8 cellular contexts compared by ENCODE assay signal in genomic region chr1:156421062-156421938, GRCh38. TPM values are rescaled to one million over a fixed set of nuclear protein-coding genes. Genes with fewer than 3 reads are reported as not detected.
DNase-seq lines count a peak whose midpoint lies in the region; TF ChIP-seq lines count a peak whose summit lies in the region.

No MANE protein-coding gene starts in this region.

- no peak overlapping the region for H3K27ac ChIP-seq in iPS DF 6.9 (ENCODE audit: low read length)

- DNase-seq in DMS53 (lab: John Stamatoyannopoulos, UW) (peak; percentile 96), H4 (ENCODE audit: low spot score) (peak; percentile 53), NCI-H1092 treated with DMSO at 0.1 percent for 48 hours (lab: John Stamatoyannopoulos, UW) (peak; percentile 52), T-helper 2 cell (peak; percentile 29 to 80 (median 52)), astrocyte of the spinal cord (ENCODE audit: low read depth, low spot score) (peak; percentile 33), iPS DF 6.9 (ENCODE audit: low read depth, low spot score) (no peak), skeletal muscle cell (ENCODE audit: low read depth) (no peak), T1000 (lab: John Stamatoyannopoulos, UW) (no peak)

- H3K4me1 ChIP-seq in iPS DF 6.9 (ENCODE audit: control insufficient read depth, insufficient read depth, low read length): peaks cover 8% of the 10 kb centered on the region; the same call in 1 of the 2 replicates

- H3K36me3 ChIP-seq in iPS DF 6.9 (ENCODE audit: control insufficient read depth, insufficient read depth, low read length): no peaks in the 10 kb centered on the region

- H3K9me3 ChIP-seq in iPS DF 6.9 (ENCODE audit: control insufficient read depth, insufficient read depth, low read length): no peaks in the 10 kb centered on the region

- peaks cover 50% of the 10 kb centered on the region for H3K27me3 ChIP-seq in iPS DF 6.9 (ENCODE audit: control insufficient read depth, insufficient read depth, low read length)

- no peak for TF ChIP-seq CTCF in astrocyte of the spinal cord (IDR thresholded peaks at IDR 0.05; ENCODE audit: low read depth, low read length)

- H3K4me3 ChIP-seq in astrocyte of the spinal cord (ENCODE audit: low read depth, low read length) (no peak overlapping the region), iPS DF 6.9 (ENCODE audit: low read length) (peak overlapping the region; percentile 42; the same call in 1 of the 2 replicates), skeletal muscle cell (ENCODE audit: low read depth, low read length) (peak overlapping the region; percentile 3)

- in situ Hi-C loops in astrocyte of the spinal cord (cut with HindIII; ENCODE audit: low sequenced_read_pairs): no loop called here

- no CpG with 5 or more reads among the region's 69 CpGs for WGBS in iPS DF 6.9 (ENCODE audit: insufficient coverage, insufficient read length)

RNA-seq across cellular contexts. Expression of gene RHBG, which starts 52.3 kb away (rescaled TPM):
- 0.06 TPM in 1 of 2 replicates, not detected in the other for total RNA-seq in H4 (2014; rRNA removed; shearing (Covaris generic))

Comparison
In these comparisons a context has a peak if more than half of its experiments do, and no peak if none do; other contexts are left out.
1. DNase-seq: peak in DMS53 (single experiment), H4 (single experiment), NCI-H1092 treated with DMSO at 0.1 percent for 48 hours (single experiment), T-helper 2 cell (5 of 5) and astrocyte of the spinal cord (single experiment); none in iPS DF 6.9 (single experiment), skeletal muscle cell (single experiment) and T1000 (single experiment).